Comparison of ENCODE assay signal across 25 cellular contexts in the genomic region with DNA sequence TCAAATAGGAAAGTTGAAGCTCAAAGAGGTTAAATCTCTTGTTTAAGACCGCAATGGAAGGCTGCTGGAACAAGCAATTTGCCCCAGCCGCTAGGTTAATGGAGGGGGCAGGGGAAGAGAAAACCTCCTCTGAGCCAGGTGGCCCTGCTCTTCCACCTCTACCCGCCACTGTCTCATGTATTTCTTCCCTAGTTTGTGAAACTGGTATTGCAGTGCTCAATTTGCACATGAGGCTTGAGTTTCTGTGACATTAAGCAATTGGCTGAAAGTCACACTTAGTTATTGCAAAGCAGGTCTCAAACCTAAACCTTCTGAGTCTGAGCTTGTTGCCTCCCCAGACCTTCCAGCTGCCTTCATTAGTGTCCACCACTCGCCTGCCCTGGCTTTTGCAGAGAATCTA. TPM values are rescaled to one million over a fixed set of nuclear protein-coding genes. Genes with fewer than 3 reads are reported as not detected.
"Had no signal": no experiment of that assay in that cellular context is flagged by ENCODE, and none has a peak within 500 bp of the region (broad histone marks: within the 10 kb centered on the region; RNA-seq: fewer than 3 reads in every experiment).

No MANE protein-coding gene starts in this region.

- H3K4me3 ChIP-seq: gastroesophageal sphincter, heart left ventricle, lower lobe of right lung, pancreas, right lobe of liver, smooth muscle cell, stomach, thyroid gland, vagina had no signal

- H3K4me1 ChIP-seq: foreskin keratinocyte, gastroesophageal sphincter, heart left ventricle, lower lobe of right lung, right lobe of liver, stomach, thyroid gland had no signal

- H3K27ac ChIP-seq: foreskin keratinocyte, gastroesophageal sphincter, heart left ventricle, lower lobe of right lung, pancreas, right lobe of liver, stomach, thyroid gland, vagina had no signal

- H3K36me3 ChIP-seq: gastroesophageal sphincter, heart left ventricle, lower lobe of right lung, pancreas, right lobe of liver, stomach, thyroid gland, vagina had no signal

- H3K4me2 ChIP-seq: smooth muscle cell had no signal

- H3K27me3 ChIP-seq: pancreas, right lobe of liver, stomach, thyroid gland, vagina had no signal

- DNase-seq: cortex of kidney; effector memory CD8-positive, alpha-beta T cell; erythroblast; foreskin keratinocyte; heart left ventricle; hippocampal formation; left cardiac atrium; left ventricle myocardium superior; lower lobe of right lung; naive thymus-derived CD8-positive, alpha-beta T cell; nephron progenitor cell; pancreas; right lobe of liver; stimulated activated CD4-positive, alpha-beta T cell treated with anti-CD3 and anti-CD28 coated beads, Interleukin-12 subunit alpha, Interleukin-12 subunit beta, amount 100 ng/mL, for 4 hours; stimulated activated CD4-positive, alpha-beta T cell treated with anti-CD3 and anti-CD28 coated beads, Interleukin-2, amount 100 ng/mL, for 24 hours; stimulated activated CD4-positive, alpha-beta T cell treated with anti-CD3 and anti-CD28 coated beads, Interleukin-4, amount 100 ng/mL, for 24 hours; stimulated activated naive CD4-positive, alpha-beta T cell treated with Interleukin-2 at 50 U/mL for 16 hours; stomach; thyroid gland; trophoblast cell had no signal

- H3K9me3 ChIP-seq: gastroesophageal sphincter, heart left ventricle, lower lobe of right lung, pancreas, right lobe of liver, stomach, thyroid gland, vagina had no signal

RNA-seq across cellular contexts. Expression of gene OLFM4, which starts 27.2 kb away (rescaled TPM):
- total RNA-seq: fibroblast of lung; foreskin keratinocyte; lower lobe of right lung; myocyte; naive thymus-derived CD8-positive, alpha-beta T cell; smooth muscle cell had no signal
- polyA plus RNA-seq: fibroblast of lung; foreskin keratinocyte; naive thymus-derived CD8-positive, alpha-beta T cell; smooth muscle cell had no signal
